In genomic region chr11:122679441-122679840, GRCh38 we compare ENCODE assay signal across 15 cellular contexts. TPM values are rescaled to one million over a fixed set of nuclear protein-coding genes. Genes with fewer than 3 reads are reported as not detected.
DNase-seq lines count a peak whose midpoint lies in the region; ATAC-seq and TF ChIP-seq lines count a peak whose summit lies in the region.
"Had no signal": no experiment of that assay in that cellular context is flagged by ENCODE, and none has a peak within 500 bp of the region (broad histone marks: within the 10 kb centered on the region; RNA-seq: fewer than 3 reads in every experiment).

No MANE protein-coding gene starts in this region.

- TF ChIP-seq CTCF in CD4-positive, alpha-beta T cell (IDR thresholded peaks at IDR 0.05): no peak
- TF ChIP-seq CTCF in thyroid gland (IDR thresholded peaks at IDR 0.05) (no peak), smooth muscle cell (IDR thresholded peaks at IDR 0.05; ENCODE audit: borderline replicate concordance, insufficient read depth, poor library complexity, severe bottlenecking) (no peak)

- H3K4me1 Mint-ChIP-seq in CD4-positive, alpha-beta T cell (ENCODE audit: low read depth): peaks cover 73% of the 10 kb centered on the region

- CTCF ChIA-PET in CD4-positive, alpha-beta T cell (lab: Charles Lee): interaction anchor here (1.1 kb wide), 1 partner anchor 16 kb away, joined by 3 read pairs; no protein-coding TSS in a partner anchor

- peaks cover 100% of the 10 kb centered on the region for H3K4me1 ChIP-seq in BLaER1
- H3K4me1 ChIP-seq in thyroid gland: peaks cover 12 to 19% of the 10 kb centered on the region in 2 donors
- H3K4me1 ChIP-seq in smooth muscle cell (ENCODE audit: low read depth): no peaks in the 10 kb centered on the region
- H3K4me1 ChIP-seq: BE2C had no signal

- WGBS in thyroid gland, 2 donors: 41 to 43% methylated on average over 2 of the region's 2 CpGs
- WGBS in smooth muscle cell (ENCODE audit: low lambda C conversion rate): 93% methylated on average over 2 of the region's 2 CpGs

- peak overlapping the region; percentile 49 for H3K27ac Mint-ChIP-seq in CD4-positive, alpha-beta T cell
- H3K27ac Mint-ChIP-seq: GM23338 had no signal

- no peak for DNase-seq in CD4-positive, alpha-beta T cell
- DNase-seq in thyroid gland (peak; percentile 50 to 57), hypothalamus (lab: John Stamatoyannopoulos, UW) (no peak), smooth muscle cell (lab: John Stamatoyannopoulos, UW; ENCODE audit: unreplicated experiment) (no peak), sciatic nerve (ENCODE audit: low spot score) (no peak)
- DNase-seq: BE2C; CD8-positive, alpha-beta memory T cell; COR-L47; DMS 273 treated with DMSO at 0.1 percent for 48 hours; GF-D8 had no signal

- H3K79me2 ChIP-seq in smooth muscle cell (ENCODE audit: low read depth): peaks cover 35% of the 10 kb centered on the region

- no peak for ATAC-seq in CD4-positive, alpha-beta T cell (ENCODE audit: poor library complexity)
- ATAC-seq in sciatic nerve: no peak
- ATAC-seq: GM23338 had no signal

- H3K9me3 ChIP-seq in BLaER1: no peaks in the 10 kb centered on the region
- H3K9me3 ChIP-seq in CD4-positive, alpha-beta T cell (ENCODE audit: control insufficient read depth, low read length): no peaks in the 10 kb centered on the region
- H3K9me3 ChIP-seq in KOPT-K1 (ENCODE audit: insufficient read depth, low read length, poor library complexity, severe bottlenecking): no peaks in the 10 kb centered on the region
- H3K9me3 ChIP-seq in thyroid gland: no peaks in the 10 kb centered on the region
- no peaks in the 10 kb centered on the region for H3K9me3 ChIP-seq in smooth muscle cell (replicated peaks; ENCODE audit: low read depth)
- H3K9me3 ChIP-seq: BE2C had no signal

- no peak overlapping the region for H3K4me3 Mint-ChIP-seq in CD4-positive, alpha-beta T cell
- H3K4me3 Mint-ChIP-seq: CD14-positive monocyte, GM23338 had no signal

- no peaks in the 10 kb centered on the region for H3K9me3 Mint-ChIP-seq in CD4-positive, alpha-beta T cell
- H3K9me3 Mint-ChIP-seq: CD14-positive monocyte; CD8-positive, alpha-beta memory T cell; GM23338 had no signal

- H3K4me3 ChIP-seq in BLaER1: no peak overlapping the region
- no peak overlapping the region for H3K4me3 ChIP-seq in thyroid gland (replicated peaks in 1 of 3)
- H3K4me3 ChIP-seq in smooth muscle cell: no peak overlapping the region
- H3K4me3 ChIP-seq: GM23338 had no signal

- H3K9ac ChIP-seq in BLaER1 (no peak overlapping the region), smooth muscle cell (ENCODE audit: low read depth) (no peak overlapping the region)
- H3K9ac ChIP-seq: KMS-11 had no signal

- H3K27ac ChIP-seq in BLaER1: peak overlapping the region; percentile 42
- no peak overlapping the region for H3K27ac ChIP-seq in CD4-positive, alpha-beta T cell (ENCODE audit: low read depth, low read length)
- peak overlapping the region; percentile 36 for H3K27ac ChIP-seq in KOPT-K1 (ENCODE audit: low read depth, low read length, poor library complexity, severe bottlenecking)
- H3K27ac ChIP-seq in thyroid gland: peak overlapping the region in 1 of 3 donors; percentile 54
- no peak overlapping the region for H3K27ac ChIP-seq in smooth muscle cell (ENCODE audit: low read depth)
- H3K27ac ChIP-seq: KMS-11 had no signal

- TF ChIP-seq POLR2A in thyroid gland (IDR thresholded peaks at IDR 0.05): no peak

- H3K36me3 ChIP-seq in BLaER1: peaks cover 98% of the 10 kb centered on the region
- H3K36me3 ChIP-seq in KOPT-K1 (ENCODE audit: insufficient read depth, low read length): peaks cover 30% of the 10 kb centered on the region
- no peaks in the 10 kb centered on the region for H3K36me3 ChIP-seq in thyroid gland
- H3K36me3 ChIP-seq in smooth muscle cell (ENCODE audit: low read depth): no peaks in the 10 kb centered on the region
- H3K36me3 ChIP-seq: BE2C had no signal

- H2AFZ ChIP-seq in smooth muscle cell (ENCODE audit: low read depth): no peak overlapping the region
- H2AFZ ChIP-seq: GM23338 had no signal

- peaks cover 84% of the 10 kb centered on the region for H4K20me1 ChIP-seq in BLaER1
- peaks cover 26% of the 10 kb centered on the region for H4K20me1 ChIP-seq in smooth muscle cell (ENCODE audit: low read depth)

- peaks cover 5% of the 10 kb centered on the region for H3K36me3 Mint-ChIP-seq in CD4-positive, alpha-beta T cell (ENCODE audit: low read depth)

- H3K27me3 ChIP-seq in BLaER1 (no peaks in the 10 kb centered on the region), thyroid gland (no peaks in the 10 kb centered on the region), smooth muscle cell (ENCODE audit: low read depth) (no peaks in the 10 kb centered on the region)
- H3K27me3 ChIP-seq in CD4-positive, alpha-beta T cell (ENCODE audit: control insufficient read depth, insufficient read depth, low read length): no peaks in the 10 kb centered on the region

- POLR2A ChIA-PET in CD4-positive, alpha-beta T cell (lab: Charles Lee): interaction anchor here (1.0 to 4.3 kb wide), 5 partner anchors 9 to 20 kb away, joined by 3 to 21 read pairs (median 4); no protein-coding TSS in a partner anchor

- H3F3A ChIP-seq in smooth muscle cell (ENCODE audit: low read depth): peaks cover 7% of the 10 kb centered on the region

- H3K4me2 ChIP-seq in BLaER1: peak overlapping the region; percentile 99
- no peak overlapping the region for H3K4me2 ChIP-seq in smooth muscle cell
- H3K4me2 ChIP-seq: GM23338, KMS-11 had no signal

- intact Hi-C loops in CD4-positive, alpha-beta T cell (cut with DNase I, micrococcal nuclease): no loop called here
- intact Hi-C loops in thyroid gland (cut with DNase I) (no loop called here), sciatic nerve (cut with DNase I) (no loop called here)

- no peaks in the 10 kb centered on the region for H3K27me3 Mint-ChIP-seq in CD4-positive, alpha-beta T cell
- H3K27me3 Mint-ChIP-seq: CD8-positive, alpha-beta memory T cell had no signal

RNA-seq across cellular contexts. Expression of gene UBASH3B, which starts 23.9 kb away (rescaled TPM):
- 10 to 100 TPM; 24.5 to 28.6 TPM for total RNA-seq in CD4-positive, alpha-beta T cell
- total RNA-seq in thyroid gland (10 to 100 TPM in 2 of 4 donors, 1 to 10 TPM in 2; 4.3 to 16.6 (median 9.1) TPM), smooth muscle cell (30.5 and 34.1 TPM in 2 replicates), sciatic nerve (9.2 TPM)
- polyA plus RNA-seq in smooth muscle cell: 15.8 and 23.1 TPM in 2 replicates

Comparison
In these comparisons a context has a peak if more than half of its experiments do, and no peak if none do; other contexts are left out.
1. H3K27ac ChIP-seq: peak in BLaER1 (single experiment) and KOPT-K1 (single experiment); none in CD4-positive, alpha-beta T cell (single experiment) and smooth muscle cell (single experiment).
2. DNase-seq: peak in thyroid gland (2 of 2); none in CD4-positive, alpha-beta T cell (0 of 10), hypothalamus (0 of 51), smooth muscle cell (single experiment) and sciatic nerve (single experiment).